Comparison of ENCODE assay signal across 20 cellular contexts in the genomic region with DNA sequence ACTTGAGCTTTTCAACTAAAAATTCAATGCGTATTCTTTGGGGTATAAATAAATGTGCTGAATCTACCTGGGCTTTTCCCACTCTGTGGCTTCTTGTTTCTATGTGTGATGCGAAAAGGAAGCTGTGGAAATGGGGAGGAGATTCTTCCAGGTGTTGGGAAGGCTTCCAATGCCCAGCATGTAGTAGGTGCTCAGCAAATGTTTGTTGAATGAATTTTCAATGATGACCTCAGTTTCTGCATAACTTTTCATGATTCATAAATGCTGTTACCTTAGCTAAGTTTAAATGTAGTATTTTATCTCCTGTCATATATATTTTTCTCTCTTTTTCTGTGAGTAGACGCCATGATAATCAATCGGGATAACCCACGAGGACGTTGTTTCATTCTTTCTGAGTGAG. TPM values are rescaled to one million over a fixed set of nuclear protein-coding genes. Genes with fewer than 3 reads are reported as not detected.
"Had no signal": no experiment of that assay in that cellular context is flagged by ENCODE, and none has a peak within 500 bp of the region (broad histone marks: within the 10 kb centered on the region; RNA-seq: fewer than 3 reads in every experiment).

No MANE protein-coding gene starts in this region.

- DNase-seq: IMR-90, Kasumi-1, MM.1S, NCI-H1092 treated with DMSO at 0.1 percent for 48 hours, NCI-H1436, NCI-H187 treated with DMSO at 0.1 percent for 48 hours, NCI-H2029 treated with DMSO at 0.1 percent for 48 hours, NCI-H2227 treated with DMSO at 0.1 percent for 48 hours, NCI-H524, NCI-H526 treated with DMSO at 0.1 percent for 48 hours, NCI-H748 treated with DMSO at 0.1 percent for 48 hours, Right ventricle myocardium superior, RPMI8226, SIG-M5 had no signal

- H3K4me1 ChIP-seq: SJSA1 had no signal

- H3K9me3 ChIP-seq: SJSA1 had no signal

- H3K27me3 ChIP-seq: SJSA1 had no signal

- H3K27ac ChIP-seq: KMS-11, SJSA1, SK-N-MC had no signal

- H3K4me3 ChIP-seq: SJSA1, SK-N-MC had no signal

- ATAC-seq: HepG2 had no signal

- H3K36me3 ChIP-seq: SJSA1 had no signal

RNA-seq across cellular contexts. Expression of a gene that starts 25.6 kb away (rescaled TPM):
- total RNA-seq: HepG2, HT1080, IMR-90, NCI-H460 had no signal
- polyA plus RNA-seq: HepG2, IMR-90 had no signal
